ENCODE assay signal across 10 cellular contexts in the genomic region with DNA sequence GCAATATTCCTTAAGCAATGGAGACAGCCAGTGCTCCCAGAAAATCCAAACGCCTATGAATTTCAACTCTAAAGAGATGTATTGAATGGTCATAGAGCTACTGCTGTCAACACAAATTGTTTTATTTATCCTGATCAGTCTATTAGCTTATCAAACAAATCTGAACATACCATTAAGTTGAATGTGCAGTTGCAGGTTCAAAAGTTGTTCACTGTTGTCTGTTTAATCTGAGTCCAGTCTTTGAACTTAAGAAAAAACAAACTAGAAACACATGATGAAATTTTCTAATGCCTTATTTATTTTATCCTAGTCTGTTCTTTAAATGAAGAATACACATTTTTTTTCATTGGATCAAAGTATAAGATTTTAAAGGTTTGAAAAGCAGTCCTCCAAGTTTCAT.
"Had no signal": no experiment of that assay in that cellular context is flagged by ENCODE, and none has a peak within 500 bp of the region (broad histone marks: within the 10 kb centered on the region; RNA-seq: fewer than 3 reads in every experiment).

No MANE protein-coding gene starts in this region.

- H3K27ac ChIP-seq: GM23248 had no signal

- ATAC-seq: GM23338, HCT116 had no signal

- H3K9ac ChIP-seq: GM23248 had no signal

- H3K9me3 Mint-ChIP-seq: GM23338, HFFc6 had no signal

- H3K4me3 ChIP-seq: GM23248, GM23338, HAP-1 had no signal

- H3K4me1 Mint-ChIP-seq: GM23338 had no signal

- DNase-seq: GM23248, GOT3, H7, HCEC 1CT, HFFc6 had no signal

- H3K4me2 ChIP-seq: GM23338 had no signal

- H3K9me3 ChIP-seq: HAP-1 had no signal

- H3K4me1 ChIP-seq: HAP-1 had no signal

- H3K4me3 Mint-ChIP-seq: GM23338, HFFc6 had no signal

- H2AFZ ChIP-seq: GM23248, GM23338 had no signal

- FAIRE-seq: H1, H54 had no signal

- H3K27ac Mint-ChIP-seq: GM23338, HFFc6 had no signal
